1 cellular context compared by ENCODE assay signal in the genomic region with DNA sequence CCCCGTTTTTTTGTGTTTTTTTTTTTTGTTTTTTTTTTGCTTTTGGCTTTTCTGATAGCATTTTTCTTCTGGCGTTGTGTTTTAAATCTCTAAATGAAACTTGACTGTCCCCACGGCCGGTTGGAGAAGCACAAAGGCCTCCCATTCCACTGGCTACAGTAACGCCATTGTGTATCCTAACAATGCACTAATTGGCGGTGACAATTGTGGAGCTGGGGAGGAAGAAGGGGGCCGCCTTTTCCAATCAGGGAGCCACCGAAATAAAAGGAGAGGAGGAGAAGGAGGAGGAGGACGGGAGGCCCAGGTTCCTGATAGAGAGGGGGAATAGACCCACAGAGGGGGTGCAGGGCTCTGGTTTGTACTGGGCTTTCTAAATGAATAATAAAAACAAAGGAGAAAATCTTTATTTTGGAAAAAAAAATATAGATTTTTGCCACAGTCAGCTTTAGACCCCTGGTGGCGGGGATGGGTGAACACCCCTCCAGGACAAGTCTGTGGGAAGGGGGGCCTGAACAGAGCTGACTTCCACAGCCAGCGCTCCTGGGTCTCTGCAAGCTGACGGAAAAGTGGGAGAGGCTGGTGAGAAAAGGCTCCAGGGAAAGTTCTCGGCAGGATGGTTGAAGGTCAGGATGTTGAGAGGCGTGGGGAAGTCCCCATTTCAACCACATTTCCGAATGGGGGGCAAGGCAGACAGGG.
TF ChIP-seq lines count a peak whose summit lies in the region.

No MANE protein-coding gene starts in this region.

TF ChIP-seq in HCT116, 20 proteins besides CTCF, POLR2A, EP300 and RAD21 (continued from another document):
- TF ChIP-seq, protein P1, sequence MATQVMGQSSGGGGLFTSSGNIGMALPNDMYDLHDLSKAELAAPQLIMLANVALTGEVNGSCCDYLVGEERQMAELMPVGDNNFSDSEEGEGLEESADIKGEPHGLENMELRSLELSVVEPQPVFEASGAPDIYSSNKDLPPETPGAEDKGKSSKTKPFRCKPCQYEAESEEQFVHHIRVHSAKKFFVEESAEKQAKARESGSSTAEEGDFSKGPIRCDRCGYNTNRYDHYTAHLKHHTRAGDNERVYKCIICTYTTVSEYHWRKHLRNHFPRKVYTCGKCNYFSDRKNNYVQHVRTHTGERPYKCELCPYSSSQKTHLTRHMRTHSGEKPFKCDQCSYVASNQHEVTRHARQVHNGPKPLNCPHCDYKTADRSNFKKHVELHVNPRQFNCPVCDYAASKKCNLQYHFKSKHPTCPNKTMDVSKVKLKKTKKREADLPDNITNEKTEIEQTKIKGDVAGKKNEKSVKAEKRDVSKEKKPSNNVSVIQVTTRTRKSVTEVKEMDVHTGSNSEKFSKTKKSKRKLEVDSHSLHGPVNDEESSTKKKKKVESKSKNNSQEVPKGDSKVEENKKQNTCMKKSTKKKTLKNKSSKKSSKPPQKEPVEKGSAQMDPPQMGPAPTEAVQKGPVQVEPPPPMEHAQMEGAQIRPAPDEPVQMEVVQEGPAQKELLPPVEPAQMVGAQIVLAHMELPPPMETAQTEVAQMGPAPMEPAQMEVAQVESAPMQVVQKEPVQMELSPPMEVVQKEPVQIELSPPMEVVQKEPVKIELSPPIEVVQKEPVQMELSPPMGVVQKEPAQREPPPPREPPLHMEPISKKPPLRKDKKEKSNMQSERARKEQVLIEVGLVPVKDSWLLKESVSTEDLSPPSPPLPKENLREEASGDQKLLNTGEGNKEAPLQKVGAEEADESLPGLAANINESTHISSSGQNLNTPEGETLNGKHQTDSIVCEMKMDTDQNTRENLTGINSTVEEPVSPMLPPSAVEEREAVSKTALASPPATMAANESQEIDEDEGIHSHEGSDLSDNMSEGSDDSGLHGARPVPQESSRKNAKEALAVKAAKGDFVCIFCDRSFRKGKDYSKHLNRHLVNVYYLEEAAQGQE (IDR thresholded peaks at IDR 0.05; ENCODE audit: low read depth), result no peak
- TF ChIP-seq ZNF274 (IDR thresholded peaks at IDR 0.05; ENCODE audit: low read depth, low read length) (no peak), CBX3 (IDR thresholded peaks at IDR 0.05; ENCODE audit: low read depth) (no peak), SIN3A (IDR thresholded peaks at IDR 0.05; ENCODE audit: low read depth) (no peak), EZH2phosphoT487 (IDR thresholded peaks at IDR 0.05; ENCODE audit: borderline replicate concordance) (no peak), EGR1 (IDR thresholded peaks at IDR 0.05; ENCODE audit: low read depth) (no peak), ELF1 (IDR thresholded peaks at IDR 0.05; ENCODE audit: borderline replicate concordance, low read depth) (no peak), TCF7L2 (IDR thresholded peaks at IDR 0.05; ENCODE audit: borderline replicate concordance, extremely low read depth, insufficient read depth, insufficient read length) (no peak), POLR2AphosphoS5 (IDR thresholded peaks at IDR 0.05; ENCODE audit: low read depth, low read length) (no peak), SP1 (IDR thresholded peaks at IDR 0.05; ENCODE audit: low read depth) (no peak), SRF (IDR thresholded peaks at IDR 0.05; ENCODE audit: low read depth) (no peak)
- TF ChIP-seq, protein P2, sequence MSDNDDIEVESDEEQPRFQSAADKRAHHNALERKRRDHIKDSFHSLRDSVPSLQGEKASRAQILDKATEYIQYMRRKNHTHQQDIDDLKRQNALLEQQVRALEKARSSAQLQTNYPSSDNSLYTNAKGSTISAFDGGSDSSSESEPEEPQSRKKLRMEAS (IDR thresholded peaks at IDR 0.05), result no peak
- TF ChIP-seq, protein P3, sequence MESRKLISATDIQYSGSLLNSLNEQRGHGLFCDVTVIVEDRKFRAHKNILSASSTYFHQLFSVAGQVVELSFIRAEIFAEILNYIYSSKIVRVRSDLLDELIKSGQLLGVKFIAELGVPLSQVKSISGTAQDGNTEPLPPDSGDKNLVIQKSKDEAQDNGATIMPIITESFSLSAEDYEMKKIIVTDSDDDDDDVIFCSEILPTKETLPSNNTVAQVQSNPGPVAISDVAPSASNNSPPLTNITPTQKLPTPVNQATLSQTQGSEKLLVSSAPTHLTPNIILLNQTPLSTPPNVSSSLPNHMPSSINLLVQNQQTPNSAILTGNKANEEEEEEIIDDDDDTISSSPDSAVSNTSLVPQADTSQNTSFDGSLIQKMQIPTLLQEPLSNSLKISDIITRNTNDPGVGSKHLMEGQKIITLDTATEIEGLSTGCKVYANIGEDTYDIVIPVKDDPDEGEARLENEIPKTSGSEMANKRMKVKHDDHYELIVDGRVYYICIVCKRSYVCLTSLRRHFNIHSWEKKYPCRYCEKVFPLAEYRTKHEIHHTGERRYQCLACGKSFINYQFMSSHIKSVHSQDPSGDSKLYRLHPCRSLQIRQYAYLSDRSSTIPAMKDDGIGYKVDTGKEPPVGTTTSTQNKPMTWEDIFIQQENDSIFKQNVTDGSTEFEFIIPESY (IDR thresholded peaks at IDR 0.05; ENCODE audit: extremely low read depth, insufficient replicate concordance, low read length), result no peak
- TF ChIP-seq, protein P4, sequence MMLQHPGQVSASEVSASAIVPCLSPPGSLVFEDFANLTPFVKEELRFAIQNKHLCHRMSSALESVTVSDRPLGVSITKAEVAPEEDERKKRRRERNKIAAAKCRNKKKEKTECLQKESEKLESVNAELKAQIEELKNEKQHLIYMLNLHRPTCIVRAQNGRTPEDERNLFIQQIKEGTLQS (IDR thresholded peaks at IDR 0.05), result no peak
